1 cellular context compared by ENCODE assay signal in genomic region chr22:40187389-40187788, GRCh38.
TF ChIP-seq lines count a peak whose summit lies in the region.

No MANE protein-coding gene starts in this region.

TF ChIP-seq in WTC11, 78 proteins besides CTCF, POLR2A, EP300 and RAD21 (continued from another document):
- TF ChIP-seq, protein P1, sequence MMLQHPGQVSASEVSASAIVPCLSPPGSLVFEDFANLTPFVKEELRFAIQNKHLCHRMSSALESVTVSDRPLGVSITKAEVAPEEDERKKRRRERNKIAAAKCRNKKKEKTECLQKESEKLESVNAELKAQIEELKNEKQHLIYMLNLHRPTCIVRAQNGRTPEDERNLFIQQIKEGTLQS (CRISPR knock-in tag; conservative IDR thresholded peaks at IDR 0.05) = no peak
- no peak for TF ChIP-seq PRRX2 (CRISPR knock-in tag; IDR thresholded peaks at IDR 0.05)
- TF ChIP-seq, protein P2, sequence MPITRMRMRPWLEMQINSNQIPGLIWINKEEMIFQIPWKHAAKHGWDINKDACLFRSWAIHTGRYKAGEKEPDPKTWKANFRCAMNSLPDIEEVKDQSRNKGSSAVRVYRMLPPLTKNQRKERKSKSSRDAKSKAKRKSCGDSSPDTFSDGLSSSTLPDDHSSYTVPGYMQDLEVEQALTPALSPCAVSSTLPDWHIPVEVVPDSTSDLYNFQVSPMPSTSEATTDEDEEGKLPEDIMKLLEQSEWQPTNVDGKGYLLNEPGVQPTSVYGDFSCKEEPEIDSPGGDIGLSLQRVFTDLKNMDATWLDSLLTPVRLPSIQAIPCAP (CRISPR knock-in tag; IDR thresholded peaks at IDR 0.05) = no peak
- TF ChIP-seq OVOL2 (CRISPR knock-in tag; IDR thresholded peaks at IDR 0.05; ENCODE audit: borderline replicate concordance) = no peak
- no peak for TF ChIP-seq ZNF671 (CRISPR knock-in tag; IDR thresholded peaks at IDR 0.05)
- TF ChIP-seq, protein P3, sequence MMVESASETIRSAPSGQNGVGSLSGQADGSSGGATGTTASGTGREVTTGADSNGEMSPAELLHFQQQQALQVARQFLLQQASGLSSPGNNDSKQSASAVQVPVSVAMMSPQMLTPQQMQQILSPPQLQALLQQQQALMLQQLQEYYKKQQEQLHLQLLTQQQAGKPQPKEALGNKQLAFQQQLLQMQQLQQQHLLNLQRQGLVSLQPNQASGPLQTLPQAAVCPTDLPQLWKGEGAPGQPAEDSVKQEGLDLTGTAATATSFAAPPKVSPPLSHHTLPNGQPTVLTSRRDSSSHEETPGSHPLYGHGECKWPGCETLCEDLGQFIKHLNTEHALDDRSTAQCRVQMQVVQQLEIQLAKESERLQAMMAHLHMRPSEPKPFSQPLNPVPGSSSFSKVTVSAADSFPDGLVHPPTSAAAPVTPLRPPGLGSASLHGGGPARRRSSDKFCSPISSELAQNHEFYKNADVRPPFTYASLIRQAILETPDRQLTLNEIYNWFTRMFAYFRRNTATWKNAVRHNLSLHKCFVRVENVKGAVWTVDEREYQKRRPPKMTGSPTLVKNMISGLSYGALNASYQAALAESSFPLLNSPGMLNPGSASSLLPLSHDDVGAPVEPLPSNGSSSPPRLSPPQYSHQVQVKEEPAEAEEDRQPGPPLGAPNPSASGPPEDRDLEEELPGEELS (CRISPR knock-in tag; IDR thresholded peaks at IDR 0.05) = no peak
- TF ChIP-seq ZBTB21 (CRISPR knock-in tag; IDR thresholded peaks at IDR 0.05; ENCODE audit: borderline replicate concordance) = no peak
- TF ChIP-seq GABPB1 (CRISPR knock-in tag; IDR thresholded peaks at IDR 0.05) = no peak
- TF ChIP-seq TCF7 (CRISPR knock-in tag; IDR thresholded peaks at IDR 0.05; ENCODE audit: low read depth) = no peak
- TF ChIP-seq PREB (CRISPR knock-in tag; IDR thresholded peaks at IDR 0.05; ENCODE audit: borderline replicate concordance) = no peak
- TF ChIP-seq ESRRA (CRISPR knock-in tag; IDR thresholded peaks at IDR 0.05; ENCODE audit: borderline replicate concordance) = no peak
- no peak for TF ChIP-seq PRDM15 (CRISPR knock-in tag; IDR thresholded peaks at IDR 0.05)
- no peak for TF ChIP-seq FOXJ3 (CRISPR knock-in tag; IDR thresholded peaks at IDR 0.05; ENCODE audit: borderline replicate concordance)
- TF ChIP-seq, protein P4, sequence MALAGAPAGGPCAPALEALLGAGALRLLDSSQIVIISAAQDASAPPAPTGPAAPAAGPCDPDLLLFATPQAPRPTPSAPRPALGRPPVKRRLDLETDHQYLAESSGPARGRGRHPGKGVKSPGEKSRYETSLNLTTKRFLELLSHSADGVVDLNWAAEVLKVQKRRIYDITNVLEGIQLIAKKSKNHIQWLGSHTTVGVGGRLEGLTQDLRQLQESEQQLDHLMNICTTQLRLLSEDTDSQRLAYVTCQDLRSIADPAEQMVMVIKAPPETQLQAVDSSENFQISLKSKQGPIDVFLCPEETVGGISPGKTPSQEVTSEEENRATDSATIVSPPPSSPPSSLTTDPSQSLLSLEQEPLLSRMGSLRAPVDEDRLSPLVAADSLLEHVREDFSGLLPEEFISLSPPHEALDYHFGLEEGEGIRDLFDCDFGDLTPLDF (CRISPR knock-in tag; IDR thresholded peaks at IDR 0.05) = no peak
- no peak for TF ChIP-seq ETV6 (CRISPR knock-in tag; IDR thresholded peaks at IDR 0.05)
